In the genomic region with DNA sequence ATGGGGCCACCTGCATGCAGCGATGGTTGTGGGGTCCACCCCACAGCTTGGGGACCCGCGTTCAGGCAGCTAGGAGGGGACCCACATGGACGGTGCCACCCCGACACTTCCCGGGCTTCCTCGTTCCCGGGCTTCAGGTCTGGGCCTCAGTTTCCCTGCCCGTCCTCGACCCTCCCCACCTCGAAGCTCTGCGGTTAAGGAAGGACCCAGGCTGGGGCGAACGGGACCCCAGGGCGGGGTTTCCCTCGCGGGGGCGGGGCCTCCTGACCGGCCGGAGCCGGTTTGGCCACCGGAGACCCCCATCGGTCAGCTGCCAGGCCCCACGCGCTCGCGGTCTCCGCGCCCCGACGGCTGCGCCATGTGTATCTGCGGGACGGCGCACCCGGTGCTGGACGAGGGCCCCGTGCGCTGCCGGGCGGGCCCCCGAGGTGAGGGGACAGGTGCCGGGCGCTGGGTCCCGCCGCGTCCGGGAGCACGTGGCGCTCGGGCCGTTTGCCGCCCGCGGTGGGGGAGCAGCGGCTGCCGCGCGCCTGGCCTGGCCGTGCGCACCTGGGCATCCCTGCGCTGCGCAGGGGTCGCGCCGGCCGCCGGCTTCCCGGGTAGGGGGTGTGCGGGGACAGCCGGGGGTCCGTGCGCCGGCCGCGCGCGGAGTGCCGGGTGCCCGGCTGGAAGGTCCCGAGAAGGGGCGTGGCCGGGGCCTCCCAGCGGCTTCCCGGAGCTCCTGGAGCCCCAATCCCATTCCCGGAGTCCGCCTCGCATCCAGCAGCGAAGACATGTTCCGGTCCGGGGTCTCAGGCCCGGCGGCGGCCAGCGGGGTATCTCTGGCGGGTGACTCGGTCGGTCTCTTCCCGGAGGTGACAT, we compare ENCODE assay signal across 9 cellular contexts. TPM values are rescaled to one million over a fixed set of nuclear protein-coding genes. Genes with fewer than 3 reads are reported as not detected.
DNase-seq lines count a peak whose midpoint lies in the region; ATAC-seq, FAIRE-seq and TF ChIP-seq lines count a peak whose summit lies in the region.
"Had no signal": no experiment of that assay in that cellular context is flagged by ENCODE, and none has a peak within 500 bp of the region (broad histone marks: within the 10 kb centered on the region; RNA-seq: fewer than 3 reads in every experiment).

No MANE protein-coding gene starts in this region.

- H3K27me3 ChIP-seq in breast epithelium (peaks cover 10 to 47% of the 10 kb centered on the region in 2 donors), endothelial cell of umbilical vein (ENCODE audit: control insufficient read depth in 2 of 2, insufficient read depth in 2 of 2, low read length in 2 of 2) (no peaks in the 10 kb centered on the region), suprapubic skin (peaks cover 41% of the 10 kb centered on the region), MG63 (no peaks in the 10 kb centered on the region)

- H3K9me3 Mint-ChIP-seq in MCF 10A (ENCODE audit: unreplicated experiment), result no peaks in the 10 kb centered on the region

- H3K4me3 ChIP-seq in breast epithelium, result peak overlapping the region in 2 of 3 donors; percentile 32 to 65
- H3K4me3 ChIP-seq in endothelial cell of umbilical vein (replicated peaks in 1 of 3; ENCODE audit: insufficient read depth in 1 of 3, low read depth in 1 of 3, low read length in 3 of 3), result peak overlapping the region in 1 of 3 experiments; percentile 8
- peak overlapping the region; percentile 37 for H3K4me3 ChIP-seq in suprapubic skin
- no peak overlapping the region for H3K4me3 ChIP-seq in MG63
- H3K4me3 ChIP-seq: PC-9 had no signal

- BruUV-seq in MCF 10A (replicated peaks; lab: Mats Ljungman, UMichigan) (no TSS peak), endothelial cell of umbilical vein (replicated peaks; lab: Mats Ljungman, UMichigan) (no TSS peak)

- no peak for FAIRE-seq in endothelial cell of umbilical vein (lab: Jason Lieb, UNC)
- FAIRE-seq: D721Med had no signal

- DNase-seq in breast epithelium (ENCODE audit: low spot score in 2 of 2) (no peak), MCF 10A (ENCODE audit: unreplicated experiment) (no peak), endothelial cell of umbilical vein (ENCODE audit: low read depth, low spot score) (no peak), suprapubic skin (ENCODE audit: low spot score in 2 of 2) (peak in 1 of 2 donors; percentile 65), MG63 (no peak)
- DNase-seq: activated effector memory CD4-positive, alpha-beta T cell treated with Interleukin-2 at 50 U/mL for 16 hours; PC-9 had no signal

- no peak overlapping the region for H3K4me3 Mint-ChIP-seq in MCF 10A (ENCODE audit: unreplicated experiment)

- TF ChIP-seq POLR2A in breast epithelium (IDR thresholded peaks at IDR 0.05) (no peak), endothelial cell of umbilical vein (IDR thresholded peaks at IDR 0.05; ENCODE audit: low read depth, low read length) (no peak), suprapubic skin (IDR thresholded peaks at IDR 0.05) (no peak)

- peak overlapping the region; percentile 62 for H2AFZ ChIP-seq in endothelial cell of umbilical vein (ENCODE audit: low read depth, low read length)
- H2AFZ ChIP-seq: PC-9 had no signal

- TF ChIP-seq EP300 in suprapubic skin (IDR thresholded peaks at IDR 0.05), result no peak

- no peak for ATAC-seq in GM19328 (IDR thresholded peaks at IDR 0.05; ENCODE audit: unreplicated experiment)

- no peaks in the 10 kb centered on the region for H3K9me3 ChIP-seq in breast epithelium
- H3K9me3 ChIP-seq in endothelial cell of umbilical vein (replicated peaks; ENCODE audit: control insufficient read depth, insufficient read depth, low read length), result no peaks in the 10 kb centered on the region
- no peaks in the 10 kb centered on the region for H3K9me3 ChIP-seq in suprapubic skin
- no peaks in the 10 kb centered on the region for H3K9me3 ChIP-seq in MG63

- CTCF ChIA-PET in MCF 10A (lab: Yijun Ruan, JAX), result interaction anchor here (0.6 to 1.1 kb wide), 2 partner anchors 14 to 185 kb away, joined by 3 to 4 read pairs; no protein-coding TSS in a partner anchor
- CTCF ChIA-PET in endothelial cell of umbilical vein (lab: Charles Lee), result interaction anchor here (0.7 to 2.0 kb wide), 6 partner anchors 11 to 173 kb away, joined by 3 to 14 read pairs (median 4); a partner anchor contains a TSS

- H3K4me2 ChIP-seq in endothelial cell of umbilical vein (ENCODE audit: insufficient read depth, low read length), result peak overlapping the region; percentile 32
- H3K4me2 ChIP-seq: PC-9 had no signal

- no peaks in the 10 kb centered on the region for H3K27me3 Mint-ChIP-seq in MCF 10A (ENCODE audit: insufficient read depth, unreplicated experiment)

- peaks cover 6% of the 10 kb centered on the region for H3K36me3 Mint-ChIP-seq in MCF 10A (ENCODE audit: insufficient read depth, unreplicated experiment)

- H3K27ac Mint-ChIP-seq in MCF 10A (ENCODE audit: low read depth, unreplicated experiment), result no peak overlapping the region

- H3K79me2 ChIP-seq in endothelial cell of umbilical vein (ENCODE audit: control insufficient read depth, insufficient read depth, low read length), result no peaks in the 10 kb centered on the region

- H3K36me3 ChIP-seq in breast epithelium (no peaks in the 10 kb centered on the region), endothelial cell of umbilical vein (ENCODE audit: control insufficient read depth in 2 of 2, extremely low read depth in 1 of 2, insufficient read depth in 2 of 2, low read length in 2 of 2) (no peaks in the 10 kb centered on the region), suprapubic skin (no peaks in the 10 kb centered on the region), MG63 (no peaks in the 10 kb centered on the region)

- POLR2A ChIA-PET in MCF 10A (lab: Yijun Ruan, JAX), result no interaction called here
- POLR2A ChIA-PET in endothelial cell of umbilical vein (lab: Charles Lee), result no interaction called here

- H3K4me1 ChIP-seq in breast epithelium (peaks cover 9% of the 10 kb centered on the region in 2 donors), endothelial cell of umbilical vein (ENCODE audit: control insufficient read depth, extremely low read depth, insufficient read depth, low read length) (peaks cover 24% of the 10 kb centered on the region), suprapubic skin (peaks cover 55% of the 10 kb centered on the region)

- dilution Hi-C loops in endothelial cell of umbilical vein (cut with MboI; ENCODE audit: extremely low pct_ligation_motif_present, low sequenced_read_pairs), result no loop called here

- H3K27ac ChIP-seq in breast epithelium, result no peak overlapping the region
- H3K27ac ChIP-seq in endothelial cell of umbilical vein (ENCODE audit: insufficient read depth, low read depth, low read length), result no peak overlapping the region
- no peak overlapping the region for H3K27ac ChIP-seq in suprapubic skin
- H3K27ac ChIP-seq: PC-9 had no signal

- TF ChIP-seq CTCF in breast epithelium (IDR thresholded peaks at IDR 0.05) (no peak), MCF 10A (IDR thresholded peaks at IDR 0.05; ENCODE audit: unreplicated experiment) (no peak), endothelial cell of umbilical vein (IDR thresholded peaks at IDR 0.05; ENCODE audit: extremely low read depth in 1 of 2, insufficient read depth in 1 of 2, low read depth in 1 of 2, low read length in 2 of 2) (no peak), suprapubic skin (IDR thresholded peaks at IDR 0.05) (no peak)

- H3K9ac ChIP-seq in endothelial cell of umbilical vein (replicated peaks; ENCODE audit: extremely low read depth, insufficient read depth, low read length), result no peak overlapping the region

- no peaks in the 10 kb centered on the region for H3K9me1 ChIP-seq in endothelial cell of umbilical vein (replicated peaks; ENCODE audit: control insufficient read depth, extremely low read depth, insufficient read depth, low read length)

- intact Hi-C loops in breast epithelium (cut with DNase I; ENCODE audit: low total_unique reads) (no loop called here), MCF 10A (cut with micrococcal nuclease) (no loop called here), endothelial cell of umbilical vein (cut with micrococcal nuclease) (no loop called here)

- peaks cover 16% of the 10 kb centered on the region for H3K4me1 Mint-ChIP-seq in MCF 10A (ENCODE audit: insufficient read depth, unreplicated experiment)

- no CpG with 5 or more reads among the region's 99 CpGs for WGBS in suprapubic skin

- no peaks in the 10 kb centered on the region for H4K20me1 ChIP-seq in endothelial cell of umbilical vein (replicated peaks; ENCODE audit: control insufficient read depth, extremely low read depth, insufficient read depth, low read length)

RNA-seq across cellular contexts. Expression of a gene that starts 4.2 kb away (rescaled TPM):
- 10 to 100 TPM; 18.7 to 43.2 (median 23.9) TPM for total RNA-seq in breast epithelium
- total RNA-seq in MCF 10A (2022), result 11.9 and 15.3 TPM in 2 replicates
- total RNA-seq in endothelial cell of umbilical vein, result 10.4 and 12.5 TPM in 2 replicates
- polyA plus RNA-seq in endothelial cell of umbilical vein, result 6.9 and 7.5 TPM in 2 replicates
- 4.0 and 4.3 TPM in 2 replicates for polyA plus RNA-seq in endothelial cell of umbilical vein (2011; cell fraction: cytosol; rRNA removed)
- polyA plus RNA-seq in endothelial cell of umbilical vein (2011; cell fraction: nucleus; rRNA removed), result 7.1 and 9.4 TPM in 2 replicates
- polyA plus RNA-seq in endothelial cell of umbilical vein (2012), result 8.3 TPM in 2 replicates
- 3.2 and 4.9 TPM in 2 replicates for polyA minus RNA-seq in endothelial cell of umbilical vein
- 22.9 TPM for polyA minus RNA-seq in endothelial cell of umbilical vein (2011; cell fraction: cytosol; rRNA and poly(A)+ RNA removed)
- 1.6 and 4.6 TPM in 2 replicates for polyA minus RNA-seq in endothelial cell of umbilical vein (2011; cell fraction: nucleus; rRNA and poly(A)+ RNA removed)
- 10 to 100 TPM; 11.5 to 13.4 (median 12.6) TPM for total RNA-seq in suprapubic skin
- total RNA-seq in MG63 (2014; rRNA removed; shearing (Covaris generic); ENCODE audit: low replicate concordance), result not detected in 2 replicates

RNA-seq across cellular contexts. Expression of a gene that starts 24.0 kb away (rescaled TPM):
- total RNA-seq in breast epithelium (100 to 1,000 TPM in 1 of 3 donors, 10 to 100 TPM in 2; 65.9 to 175 (median 89.1) TPM), MCF 10A (2022) (184 and 201 TPM in 2 replicates), endothelial cell of umbilical vein (252 and 272 TPM in 2 replicates), suprapubic skin (100 to 1,000 TPM in 3 of 4 donors, 10 to 100 TPM in 1; 84.1 to 142 (median 111) TPM)
- 344 and 394 TPM in 2 replicates for polyA plus RNA-seq in endothelial cell of umbilical vein
- 254 and 274 TPM in 2 replicates for polyA plus RNA-seq in endothelial cell of umbilical vein (2011; cell fraction: cytosol; rRNA removed)
- 109 and 111 TPM in 2 replicates for polyA plus RNA-seq in endothelial cell of umbilical vein (2011; cell fraction: nucleus; rRNA removed)
- polyA plus RNA-seq in endothelial cell of umbilical vein (2012), result 277 and 310 TPM in 2 replicates
- polyA minus RNA-seq in endothelial cell of umbilical vein, result 122 and 222 TPM in 2 replicates
- 139 TPM for polyA minus RNA-seq in endothelial cell of umbilical vein (2011; cell fraction: cytosol; rRNA and poly(A)+ RNA removed)
- 26.3 and 52.1 TPM in 2 replicates for polyA minus RNA-seq in endothelial cell of umbilical vein (2011; cell fraction: nucleus; rRNA and poly(A)+ RNA removed)
- 128 and 157 TPM in 2 replicates for total RNA-seq in MG63 (2014; rRNA removed; shearing (Covaris generic); ENCODE audit: low replicate concordance)

RNA-seq across cellular contexts. Expression of a gene that starts 31.3 kb away (rescaled TPM):
- 10 to 100 TPM in 2 of 3 donors, 1 to 10 TPM in 1; 8.0 to 31.8 (median 26.5) TPM for total RNA-seq in breast epithelium
- 10.3 and 18.2 TPM in 2 replicates for total RNA-seq in MCF 10A (2022)
- total RNA-seq in endothelial cell of umbilical vein, result 9.8 and 11.0 TPM in 2 replicates
- polyA plus RNA-seq in endothelial cell of umbilical vein, result 4.9 and 5.7 TPM in 2 replicates
- polyA plus RNA-seq in endothelial cell of umbilical vein (2011; cell fraction: cytosol; rRNA removed), result 1.7 and 2.9 TPM in 2 replicates
- 25.2 and 29.3 TPM in 2 replicates for polyA plus RNA-seq in endothelial cell of umbilical vein (2011; cell fraction: nucleus; rRNA removed)
- 5.0 and 7.1 TPM in 2 replicates for polyA plus RNA-seq in endothelial cell of umbilical vein (2012)
- 4.2 and 7.0 TPM in 2 replicates for polyA minus RNA-seq in endothelial cell of umbilical vein
- polyA minus RNA-seq in endothelial cell of umbilical vein (2011; cell fraction: cytosol; rRNA and poly(A)+ RNA removed), result 15.1 TPM
- polyA minus RNA-seq in endothelial cell of umbilical vein (2011; cell fraction: nucleus; rRNA and poly(A)+ RNA removed), result 7.5 and 13.3 TPM in 2 replicates
- total RNA-seq in suprapubic skin, result 10 to 100 TPM; 29.8 to 97.6 (median 47.5) TPM
- total RNA-seq in MG63 (2014; rRNA removed; shearing (Covaris generic); ENCODE audit: low replicate concordance), result 0.26 and 4.3 TPM in 2 replicates

RNA-seq across cellular contexts. Expression of a gene that starts 32.6 kb away (rescaled TPM):
- 1,000 to 10,000 TPM in 1 of 3 donors, 100 to 1,000 TPM in 2; 357 to 1,796 (median 492) TPM for total RNA-seq in breast epithelium
- total RNA-seq in MCF 10A (2022), result 179 and 191 TPM in 2 replicates
- total RNA-seq in endothelial cell of umbilical vein, result 445 and 469 TPM in 2 replicates
- polyA plus RNA-seq in endothelial cell of umbilical vein, result 1,136 and 1,398 TPM in 2 replicates
- 825 and 1,039 TPM in 2 replicates for polyA plus RNA-seq in endothelial cell of umbilical vein (2011; cell fraction: cytosol; rRNA removed)
- polyA plus RNA-seq in endothelial cell of umbilical vein (2011; cell fraction: nucleus; rRNA removed), result 456 and 562 TPM in 2 replicates
- polyA plus RNA-seq in endothelial cell of umbilical vein (2012), result 559 and 749 TPM in 2 replicates
- polyA minus RNA-seq in endothelial cell of umbilical vein, result 420 and 486 TPM in 2 replicates
- 218 TPM for polyA minus RNA-seq in endothelial cell of umbilical vein (2011; cell fraction: cytosol; rRNA and poly(A)+ RNA removed)
- polyA minus RNA-seq in endothelial cell of umbilical vein (2011; cell fraction: nucleus; rRNA and poly(A)+ RNA removed), result 51.2 and 82.1 TPM in 2 replicates
- 100 to 1,000 TPM; 267 to 359 (median 344) TPM for total RNA-seq in suprapubic skin
- total RNA-seq in MG63 (2014; rRNA removed; shearing (Covaris generic); ENCODE audit: low replicate concordance), result 293 and 320 TPM in 2 replicates

RNA-seq across cellular contexts. Expression of a gene that starts 44.8 kb away (rescaled TPM):
- total RNA-seq in breast epithelium, result 10 to 100 TPM; 70.4 to 74.1 (median 70.7) TPM
- 112 and 166 TPM in 2 replicates for total RNA-seq in MCF 10A (2022)
- total RNA-seq in endothelial cell of umbilical vein, result 280 and 286 TPM in 2 replicates
- polyA plus RNA-seq in endothelial cell of umbilical vein, result 185 and 207 TPM in 2 replicates
- polyA plus RNA-seq in endothelial cell of umbilical vein (2011; cell fraction: cytosol; rRNA removed), result 229 and 243 TPM in 2 replicates
- polyA plus RNA-seq in endothelial cell of umbilical vein (2011; cell fraction: nucleus; rRNA removed), result 142 and 181 TPM in 2 replicates
- 136 and 160 TPM in 2 replicates for polyA plus RNA-seq in endothelial cell of umbilical vein (2012)
- polyA minus RNA-seq in endothelial cell of umbilical vein, result 234 and 253 TPM in 2 replicates
- 88.5 TPM for polyA minus RNA-seq in endothelial cell of umbilical vein (2011; cell fraction: cytosol; rRNA and poly(A)+ RNA removed)
- 55.9 and 80.4 TPM in 2 replicates for polyA minus RNA-seq in endothelial cell of umbilical vein (2011; cell fraction: nucleus; rRNA and poly(A)+ RNA removed)
- 10 to 100 TPM; 44.0 to 75.1 (median 68.4) TPM for total RNA-seq in suprapubic skin
- 52.7 and 84.9 TPM in 2 replicates for total RNA-seq in MG63 (2014; rRNA removed; shearing (Covaris generic); ENCODE audit: low replicate concordance)

Comparison
In these comparisons a context has a peak if more than half of its experiments do, and no peak if none do; other contexts are left out.
1. RNA of a gene that starts 4.2 kb away (total RNA-seq): 18.7 to 43.2 TPM in breast epithelium, 11.9 to 15.3 TPM in MCF 10A, 11.5 to 13.4 TPM in suprapubic skin and 10.4 to 12.5 TPM in endothelial cell of umbilical vein; not detected in MG63; every median in the first group is over 10 times any median in the second.